7 cellular contexts compared by ENCODE assay signal in genomic region chr6:109456710-109457595, GRCh38. TPM values are rescaled to one million over a fixed set of nuclear protein-coding genes. Genes with fewer than 3 reads are reported as not detected.
DNase-seq lines count a peak whose midpoint lies in the region; ATAC-seq, FAIRE-seq and TF ChIP-seq lines count a peak whose summit lies in the region.

No MANE protein-coding gene starts in this region.

- H3K4me1 ChIP-seq in gastroesophageal sphincter (peaks cover 0 to 40% (median 12%) of the 10 kb centered on the region in 3 donors), sigmoid colon (peaks cover 0 to 32% (median 22%) of the 10 kb centered on the region in 4 donors)

- peak; percentile 62 for FAIRE-seq in GM12892 (lab: Jason Lieb, UNC)

- no peaks in the 10 kb centered on the region for H3K9me3 ChIP-seq in WERI-Rb-1 (ENCODE audit: severe bottlenecking)
- H3K9me3 ChIP-seq in gastroesophageal sphincter = no peaks in the 10 kb centered on the region
- no peaks in the 10 kb centered on the region for H3K9me3 ChIP-seq in sigmoid colon

- TF ChIP-seq EP300 in gastroesophageal sphincter (IDR thresholded peaks at IDR 0.05) = no peak
- no peak for TF ChIP-seq EP300 in sigmoid colon (IDR thresholded peaks at IDR 0.05)

- H3K27ac ChIP-seq in WERI-Rb-1 = no peak overlapping the region
- peak overlapping the region in 3 of 4 donors; percentile 76 to 82 (median 81) for H3K27ac ChIP-seq in gastroesophageal sphincter
- H3K27ac ChIP-seq in sigmoid colon = peak overlapping the region; percentile 20 to 77 (median 62)

- H3K27me3 ChIP-seq in WERI-Rb-1 (ENCODE audit: insufficient read depth, low read depth, severe bottlenecking) (no peaks in the 10 kb centered on the region), gastroesophageal sphincter (no peaks in the 10 kb centered on the region), sigmoid colon (no peaks in the 10 kb centered on the region)

- TF ChIP-seq POLR2A in GM12892 (IDR thresholded peaks at IDR 0.05; ENCODE audit: low read depth, low read length) = no peak
- TF ChIP-seq POLR2A in gastroesophageal sphincter (IDR thresholded peaks at IDR 0.05) = no peak
- peak in 1 of 2 donors; percentile 33 for TF ChIP-seq POLR2A in sigmoid colon (IDR thresholded peaks at IDR 0.05)

- H3K4me3 ChIP-seq in WERI-Rb-1 (ENCODE audit: low read depth, low read length) = peak overlapping the region; percentile 90
- H3K4me3 ChIP-seq in gastroesophageal sphincter = peak overlapping the region in 1 of 2 donors; percentile 87
- peak overlapping the region in 2 of 4 donors; percentile 76 for H3K4me3 ChIP-seq in sigmoid colon

- H3K36me3 ChIP-seq in WERI-Rb-1 = peaks cover 8% of the 10 kb centered on the region
- peaks cover 0 to 9% of the 10 kb centered on the region in 2 donors for H3K36me3 ChIP-seq in gastroesophageal sphincter
- H3K36me3 ChIP-seq in sigmoid colon = peaks cover 0 to 13% (median 1%) of the 10 kb centered on the region in 4 donors

- no peak for DNase-seq in GM12892 (ENCODE audit: insufficient read length)
- no peak for DNase-seq in WERI-Rb-1
- peak; percentile 82 for DNase-seq in sigmoid colon
- DNase-seq in NCI-H146 (lab: John Stamatoyannopoulos, UW) = no peak
- no peak for DNase-seq in KBM-7

- no peak for TF ChIP-seq CTCF in WERI-Rb-1 (IDR thresholded peaks at IDR 0.05; ENCODE audit: low read depth, low read length)
- no peak for TF ChIP-seq CTCF in gastroesophageal sphincter (IDR thresholded peaks at IDR 0.05)
- no peak for TF ChIP-seq CTCF in sigmoid colon (IDR thresholded peaks at IDR 0.05)

- in situ Hi-C loops in KBM-7 (cut with MboI; ENCODE audit: low pct_unique_long_range_greater_than_20kb, low sequenced_read_pairs) = no loop called here

- 47 to 69% methylated on average over 9 to 13 of the region's 17 CpGs for WGBS in gastroesophageal sphincter (ENCODE audit: low coverage in 1 of 2), 2 donors
- WGBS in sigmoid colon, 2 donors = 16 to 51% methylated on average over 17 of the region's 17 CpGs

- intact Hi-C loops in sigmoid colon (cut with DNase I) = no loop called here

- peak; percentile 66 for ATAC-seq in gastroesophageal sphincter
- ATAC-seq in GM19023 (IDR thresholded peaks at IDR 0.05; ENCODE audit: unreplicated experiment) = no peak

RNA-seq across cellular contexts. Expression of gene MICAL1, which starts 1.4 kb away (rescaled TPM):
- 48.3 TPM for polyA plus RNA-seq in GM12892 (2012; ENCODE audit: missing spikeins)
- 10 to 100 TPM; 13.6 to 26.8 (median 20.9) TPM for total RNA-seq in gastroesophageal sphincter
- 10 to 100 TPM in 2 of 4 donors, 1 to 10 TPM in 2; 7.8 to 23.5 (median 10.7) TPM for total RNA-seq in sigmoid colon
- 10 to 100 TPM; 14.8 to 71.3 (median 19.8) TPM for polyA plus RNA-seq in sigmoid colon

RNA-seq across cellular contexts. Expression of gene SMPD2, which starts 16.4 kb away (rescaled TPM):
- polyA plus RNA-seq in GM12892 (2012; ENCODE audit: missing spikeins) = 9.8 TPM
- 1 to 10 TPM; 3.5 to 7.5 (median 6.4) TPM for total RNA-seq in gastroesophageal sphincter
- total RNA-seq in sigmoid colon = 10 to 100 TPM in 1 of 4 donors, 1 to 10 TPM in 3; 2.4 to 18.3 (median 6.6) TPM
- 10 to 100 TPM; 14.4 to 19.2 (median 16.6) TPM for polyA plus RNA-seq in sigmoid colon

RNA-seq across cellular contexts. Expression of gene PPIL6, which starts 16.5 kb away (rescaled TPM):
- not detected for polyA plus RNA-seq in GM12892 (2012; ENCODE audit: missing spikeins)
- 1 to 10 TPM; 1.9 to 9.0 (median 2.5) TPM for total RNA-seq in gastroesophageal sphincter
- total RNA-seq in sigmoid colon = 10 to 100 TPM in 1 of 4 donors, 1 to 10 TPM in 3; 1.4 to 10.2 (median 4.3) TPM
- 1 to 10 TPM in 1 of 3 donors, under 1 TPM in 2; 0.44 to 1.4 (median 0.60) TPM for polyA plus RNA-seq in sigmoid colon

RNA-seq across cellular contexts. Expression of gene ZBTB24, which starts 26.1 kb away (rescaled TPM):
- polyA plus RNA-seq in GM12892 (2012; ENCODE audit: missing spikeins) = 6.3 TPM
- total RNA-seq in gastroesophageal sphincter (1 to 10 TPM; 6.2 to 8.9 (median 7.0) TPM), sigmoid colon (1 to 10 TPM; 4.6 to 8.2 (median 6.3) TPM)
- polyA plus RNA-seq in sigmoid colon = 1 to 10 TPM; 2.1 to 5.1 (median 2.4) TPM
